ENCODE assay signal across 1 cellular context in the genomic region with DNA sequence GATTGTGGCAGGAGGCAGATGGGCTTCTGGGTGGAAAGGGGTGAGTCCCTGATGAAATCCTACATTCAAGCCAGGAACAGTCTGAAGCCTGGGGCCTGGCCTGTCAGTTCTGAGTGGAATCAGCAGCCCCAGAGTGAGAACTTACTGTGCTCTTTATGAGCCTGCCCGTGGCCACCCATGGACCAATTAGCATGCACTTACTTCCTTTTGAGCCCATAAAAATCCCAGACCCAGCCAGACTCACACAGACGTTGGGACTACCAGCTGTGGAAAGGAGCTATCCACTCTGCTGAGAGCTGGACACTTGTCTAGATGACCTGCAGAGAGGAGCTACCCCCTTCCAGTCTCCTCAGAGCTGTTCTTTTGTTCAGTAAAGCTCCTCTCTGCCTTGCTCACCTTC.
TF ChIP-seq lines count a peak whose summit lies in the region.

No MANE protein-coding gene starts in this region.

TF ChIP-seq in H1, 55 proteins besides CTCF, POLR2A, EP300 and RAD21 (continued from another document):
- TF ChIP-seq, protein P1, sequence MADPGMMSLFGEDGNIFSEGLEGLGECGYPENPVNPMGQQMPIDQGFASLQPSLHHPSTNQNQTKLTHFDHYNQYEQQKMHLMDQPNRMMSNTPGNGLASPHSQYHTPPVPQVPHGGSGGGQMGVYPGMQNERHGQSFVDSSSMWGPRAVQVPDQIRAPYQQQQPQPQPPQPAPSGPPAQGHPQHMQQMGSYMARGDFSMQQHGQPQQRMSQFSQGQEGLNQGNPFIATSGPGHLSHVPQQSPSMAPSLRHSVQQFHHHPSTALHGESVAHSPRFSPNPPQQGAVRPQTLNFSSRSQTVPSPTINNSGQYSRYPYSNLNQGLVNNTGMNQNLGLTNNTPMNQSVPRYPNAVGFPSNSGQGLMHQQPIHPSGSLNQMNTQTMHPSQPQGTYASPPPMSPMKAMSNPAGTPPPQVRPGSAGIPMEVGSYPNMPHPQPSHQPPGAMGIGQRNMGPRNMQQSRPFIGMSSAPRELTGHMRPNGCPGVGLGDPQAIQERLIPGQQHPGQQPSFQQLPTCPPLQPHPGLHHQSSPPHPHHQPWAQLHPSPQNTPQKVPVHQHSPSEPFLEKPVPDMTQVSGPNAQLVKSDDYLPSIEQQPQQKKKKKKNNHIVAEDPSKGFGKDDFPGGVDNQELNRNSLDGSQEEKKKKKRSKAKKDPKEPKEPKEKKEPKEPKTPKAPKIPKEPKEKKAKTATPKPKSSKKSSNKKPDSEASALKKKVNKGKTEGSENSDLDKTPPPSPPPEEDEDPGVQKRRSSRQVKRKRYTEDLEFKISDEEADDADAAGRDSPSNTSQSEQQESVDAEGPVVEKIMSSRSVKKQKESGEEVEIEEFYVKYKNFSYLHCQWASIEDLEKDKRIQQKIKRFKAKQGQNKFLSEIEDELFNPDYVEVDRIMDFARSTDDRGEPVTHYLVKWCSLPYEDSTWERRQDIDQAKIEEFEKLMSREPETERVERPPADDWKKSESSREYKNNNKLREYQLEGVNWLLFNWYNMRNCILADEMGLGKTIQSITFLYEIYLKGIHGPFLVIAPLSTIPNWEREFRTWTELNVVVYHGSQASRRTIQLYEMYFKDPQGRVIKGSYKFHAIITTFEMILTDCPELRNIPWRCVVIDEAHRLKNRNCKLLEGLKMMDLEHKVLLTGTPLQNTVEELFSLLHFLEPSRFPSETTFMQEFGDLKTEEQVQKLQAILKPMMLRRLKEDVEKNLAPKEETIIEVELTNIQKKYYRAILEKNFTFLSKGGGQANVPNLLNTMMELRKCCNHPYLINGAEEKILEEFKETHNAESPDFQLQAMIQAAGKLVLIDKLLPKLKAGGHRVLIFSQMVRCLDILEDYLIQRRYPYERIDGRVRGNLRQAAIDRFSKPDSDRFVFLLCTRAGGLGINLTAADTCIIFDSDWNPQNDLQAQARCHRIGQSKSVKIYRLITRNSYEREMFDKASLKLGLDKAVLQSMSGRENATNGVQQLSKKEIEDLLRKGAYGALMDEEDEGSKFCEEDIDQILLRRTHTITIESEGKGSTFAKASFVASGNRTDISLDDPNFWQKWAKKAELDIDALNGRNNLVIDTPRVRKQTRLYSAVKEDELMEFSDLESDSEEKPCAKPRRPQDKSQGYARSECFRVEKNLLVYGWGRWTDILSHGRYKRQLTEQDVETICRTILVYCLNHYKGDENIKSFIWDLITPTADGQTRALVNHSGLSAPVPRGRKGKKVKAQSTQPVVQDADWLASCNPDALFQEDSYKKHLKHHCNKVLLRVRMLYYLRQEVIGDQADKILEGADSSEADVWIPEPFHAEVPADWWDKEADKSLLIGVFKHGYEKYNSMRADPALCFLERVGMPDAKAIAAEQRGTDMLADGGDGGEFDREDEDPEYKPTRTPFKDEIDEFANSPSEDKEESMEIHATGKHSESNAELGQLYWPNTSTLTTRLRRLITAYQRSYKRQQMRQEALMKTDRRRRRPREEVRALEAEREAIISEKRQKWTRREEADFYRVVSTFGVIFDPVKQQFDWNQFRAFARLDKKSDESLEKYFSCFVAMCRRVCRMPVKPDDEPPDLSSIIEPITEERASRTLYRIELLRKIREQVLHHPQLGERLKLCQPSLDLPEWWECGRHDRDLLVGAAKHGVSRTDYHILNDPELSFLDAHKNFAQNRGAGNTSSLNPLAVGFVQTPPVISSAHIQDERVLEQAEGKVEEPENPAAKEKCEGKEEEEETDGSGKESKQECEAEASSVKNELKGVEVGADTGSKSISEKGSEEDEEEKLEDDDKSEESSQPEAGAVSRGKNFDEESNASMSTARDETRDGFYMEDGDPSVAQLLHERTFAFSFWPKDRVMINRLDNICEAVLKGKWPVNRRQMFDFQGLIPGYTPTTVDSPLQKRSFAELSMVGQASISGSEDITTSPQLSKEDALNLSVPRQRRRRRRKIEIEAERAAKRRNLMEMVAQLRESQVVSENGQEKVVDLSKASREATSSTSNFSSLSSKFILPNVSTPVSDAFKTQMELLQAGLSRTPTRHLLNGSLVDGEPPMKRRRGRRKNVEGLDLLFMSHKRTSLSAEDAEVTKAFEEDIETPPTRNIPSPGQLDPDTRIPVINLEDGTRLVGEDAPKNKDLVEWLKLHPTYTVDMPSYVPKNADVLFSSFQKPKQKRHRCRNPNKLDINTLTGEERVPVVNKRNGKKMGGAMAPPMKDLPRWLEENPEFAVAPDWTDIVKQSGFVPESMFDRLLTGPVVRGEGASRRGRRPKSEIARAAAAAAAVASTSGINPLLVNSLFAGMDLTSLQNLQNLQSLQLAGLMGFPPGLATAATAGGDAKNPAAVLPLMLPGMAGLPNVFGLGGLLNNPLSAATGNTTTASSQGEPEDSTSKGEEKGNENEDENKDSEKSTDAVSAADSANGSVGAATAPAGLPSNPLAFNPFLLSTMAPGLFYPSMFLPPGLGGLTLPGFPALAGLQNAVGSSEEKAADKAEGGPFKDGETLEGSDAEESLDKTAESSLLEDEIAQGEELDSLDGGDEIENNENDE (IDR thresholded peaks at IDR 0.05; ENCODE audit: insufficient replicate concordance, low read length) = no peak
- TF ChIP-seq SIN3A (conservative IDR thresholded peaks at IDR 0.05 in 1 of 2, IDR thresholded peaks at IDR 0.05 in 1 of 2; ENCODE audit: low read depth in 1 of 2, low read length in 2 of 2) (no peak), KDM5A (IDR thresholded peaks at IDR 0.05; ENCODE audit: low read length) (no peak), SP2 (IDR thresholded peaks at IDR 0.05; ENCODE audit: low read length) (no peak), SP4 (IDR thresholded peaks at IDR 0.05; ENCODE audit: low read length) (no peak)
- TF ChIP-seq, protein P2, sequence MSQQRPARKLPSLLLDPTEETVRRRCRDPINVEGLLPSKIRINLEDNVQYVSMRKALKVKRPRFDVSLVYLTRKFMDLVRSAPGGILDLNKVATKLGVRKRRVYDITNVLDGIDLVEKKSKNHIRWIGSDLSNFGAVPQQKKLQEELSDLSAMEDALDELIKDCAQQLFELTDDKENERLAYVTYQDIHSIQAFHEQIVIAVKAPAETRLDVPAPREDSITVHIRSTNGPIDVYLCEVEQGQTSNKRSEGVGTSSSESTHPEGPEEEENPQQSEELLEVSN (IDR thresholded peaks at IDR 0.05) = no peak
- TF ChIP-seq, protein P3, sequence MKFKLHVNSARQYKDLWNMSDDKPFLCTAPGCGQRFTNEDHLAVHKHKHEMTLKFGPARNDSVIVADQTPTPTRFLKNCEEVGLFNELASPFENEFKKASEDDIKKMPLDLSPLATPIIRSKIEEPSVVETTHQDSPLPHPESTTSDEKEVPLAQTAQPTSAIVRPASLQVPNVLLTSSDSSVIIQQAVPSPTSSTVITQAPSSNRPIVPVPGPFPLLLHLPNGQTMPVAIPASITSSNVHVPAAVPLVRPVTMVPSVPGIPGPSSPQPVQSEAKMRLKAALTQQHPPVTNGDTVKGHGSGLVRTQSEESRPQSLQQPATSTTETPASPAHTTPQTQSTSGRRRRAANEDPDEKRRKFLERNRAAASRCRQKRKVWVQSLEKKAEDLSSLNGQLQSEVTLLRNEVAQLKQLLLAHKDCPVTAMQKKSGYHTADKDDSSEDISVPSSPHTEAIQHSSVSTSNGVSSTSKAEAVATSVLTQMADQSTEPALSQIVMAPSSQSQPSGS (IDR thresholded peaks at IDR 0.05; ENCODE audit: low read length) = no peak
TF ChIP-seq in H1: peak in this region for 0.
